In genomic region chr7:132251327-132251659, GRCh38 we compare ENCODE assay signal across 9 cellular contexts.
DNase-seq lines count a peak whose midpoint lies in the region; ATAC-seq, FAIRE-seq and TF ChIP-seq lines count a peak whose summit lies in the region.
"Had no signal": no experiment of that assay in that cellular context is flagged by ENCODE, and none has a peak within 500 bp of the region (broad histone marks: within the 10 kb centered on the region; RNA-seq: fewer than 3 reads in every experiment).

No MANE protein-coding gene starts in this region.

- no peaks in the 10 kb centered on the region for H3K9me3 Mint-ChIP-seq in activated CD4-positive, alpha-beta T cell treated with anti-CD3 and anti-CD28 coated beads for 36 hours (ENCODE audit: low read depth)
- H3K9me3 Mint-ChIP-seq in HFFc6, result no peaks in the 10 kb centered on the region

- CTCF ChIA-PET in A549 (lab: Yijun Ruan, JAX), result interaction anchor here (0.6 to 13.1 kb wide), 30 partner anchors 9 to 1152 kb away, joined by 3 to 170 read pairs (median 3); no protein-coding TSS in a partner anchor
- CTCF ChIA-PET in activated CD4-positive, alpha-beta T cell treated with anti-CD3 and anti-CD28 coated beads for 36 hours (lab: Charles Lee), result no interaction called here

- no peak overlapping the region for H3K18ac ChIP-seq in mesendoderm (ENCODE audit: low read length)

- peaks cover 13% of the 10 kb centered on the region for H3K27me3 Mint-ChIP-seq in activated CD4-positive, alpha-beta T cell treated with anti-CD3 and anti-CD28 coated beads for 36 hours
- peaks cover 21% of the 10 kb centered on the region for H3K27me3 Mint-ChIP-seq in HFFc6 (ENCODE audit: insufficient read depth)

- H2BK120ac ChIP-seq in mesendoderm (ENCODE audit: low read depth, low read length), result no peak overlapping the region

- H3K79me2 ChIP-seq in mesendoderm (ENCODE audit: control insufficient read depth, insufficient read depth, low read length), result no peaks in the 10 kb centered on the region

- H3K27me3 ChIP-seq in mesendoderm (ENCODE audit: insufficient read depth, low read length, poor library complexity), result no peaks in the 10 kb centered on the region

- no peak overlapping the region for H2AK5ac ChIP-seq in mesendoderm (ENCODE audit: low read length)

- H3K27ac Mint-ChIP-seq in activated CD4-positive, alpha-beta T cell treated with anti-CD3 and anti-CD28 coated beads for 36 hours, result no peak overlapping the region
- H3K27ac Mint-ChIP-seq in HFFc6, result no peak overlapping the region
- H3K27ac Mint-ChIP-seq: B cell had no signal

- TF ChIP-seq CTCF in A549 (IDR thresholded peaks at IDR 0.05) (no peak), coronary artery (IDR thresholded peaks at IDR 0.05) (no peak), HFFc6 (IDR thresholded peaks at IDR 0.05) (no peak)

- H3K4me2 ChIP-seq in A549, result peak overlapping the region; percentile 32; the same call in 2 of the 3 replicates
- H3K4me2 ChIP-seq in mesendoderm (ENCODE audit: low read length), result no peak overlapping the region

- POLR2A ChIA-PET in A549 (lab: Yijun Ruan, JAX), result interaction anchor here (1.0 kb wide), 1 partner anchor 135 kb away, joined by 3 read pairs; no protein-coding TSS in a partner anchor
- POLR2A ChIA-PET in activated CD4-positive, alpha-beta T cell treated with anti-CD3 and anti-CD28 coated beads for 36 hours (lab: Charles Lee), result no interaction called here

- H3K4me1 ChIP-seq in A549 (peaks cover 24% of the 10 kb centered on the region), mesendoderm (ENCODE audit: control insufficient read depth, low read depth, low read length) (peaks cover 7% of the 10 kb centered on the region)

- no peak overlapping the region for H3K4ac ChIP-seq in mesendoderm (ENCODE audit: low read depth, low read length)

- H2BK5ac ChIP-seq in mesendoderm (ENCODE audit: low read length), result no peak overlapping the region

- peak; percentile 18 to 30; a peak in 3 of 6 replicates for ATAC-seq in A549
- ATAC-seq in activated CD4-positive, alpha-beta T cell treated with anti-CD3 and anti-CD28 coated beads for 36 hours, result no peak

- H3K79me1 ChIP-seq in mesendoderm (ENCODE audit: low read length), result no peaks in the 10 kb centered on the region

- H3K36me3 Mint-ChIP-seq in activated CD4-positive, alpha-beta T cell treated with anti-CD3 and anti-CD28 coated beads for 36 hours (ENCODE audit: low read depth), result no peaks in the 10 kb centered on the region
- no peaks in the 10 kb centered on the region for H3K36me3 Mint-ChIP-seq in HFFc6 (ENCODE audit: low read depth)

- intact Hi-C loops in activated CD4-positive, alpha-beta T cell treated with anti-CD3 and anti-CD28 coated beads for 36 hours (cut with DNase I, micrococcal nuclease), result no loop called here

- no peaks in the 10 kb centered on the region for H3K36me3 ChIP-seq in mesendoderm (ENCODE audit: control insufficient read depth, insufficient read depth, low read length)

- no peaks in the 10 kb centered on the region for H3K4me1 Mint-ChIP-seq in activated CD4-positive, alpha-beta T cell treated with anti-CD3 and anti-CD28 coated beads for 36 hours
- H3K4me1 Mint-ChIP-seq in HFFc6 (ENCODE audit: low read depth), result no peaks in the 10 kb centered on the region
- H3K4me1 Mint-ChIP-seq: B cell had no signal

- no peak overlapping the region for H3K9ac ChIP-seq in mesendoderm (ENCODE audit: low read length)

- H3K27ac ChIP-seq in A549 (peak overlapping the region; percentile 1 to 22; a peak in 1 of 6 replicates), coronary artery (no peak overlapping the region), mesendoderm (ENCODE audit: low read depth, low read length) (no peak overlapping the region)

- FAIRE-seq in A549 (lab: Jason Lieb, UNC), result no peak

- TF ChIP-seq RAD21 in A549 (conservative IDR thresholded peaks at IDR 0.05 in 1 of 2, IDR thresholded peaks at IDR 0.05 in 1 of 2), result no peak

- no peak overlapping the region for H4K5ac ChIP-seq in mesendoderm (ENCODE audit: low read length)

- H3K9me3 ChIP-seq in A549, result 0 out of 3 replicates have a peak, but pooled peaks cover 3% of the 10 kb centered on the region

- DNase-seq in A549 (ENCODE audit: low read depth in 1 of 2, low spot score in 1 of 2), result peak in 1 of 2 experiments; percentile 17
- DNase-seq in NCI-H2029 (lab: John Stamatoyannopoulos, UW), result peak; percentile 89
- DNase-seq in coronary artery (ENCODE audit: low spot score), result peak; percentile 66
- peak; percentile 22 for DNase-seq in mesendoderm
- DNase-seq in activated CD4-positive, alpha-beta T cell treated with anti-CD3 and anti-CD28 coated beads for 36 hours, result no peak
- DNase-seq in NOMO-1 treated with dmso at 0.1 percent for 144 hours (lab: John Stamatoyannopoulos, UW; ENCODE audit: unreplicated experiment), result no peak
- no peak for DNase-seq in GM19240 (ENCODE audit: insufficient read length, low spot score)
- DNase-seq in HFFc6, result no peak

- H3K56ac ChIP-seq in mesendoderm (ENCODE audit: low read length), result no peak overlapping the region

- no peak overlapping the region for H2BK15ac ChIP-seq in mesendoderm (replicated peaks; ENCODE audit: low read depth)

- H3K4me3 Mint-ChIP-seq in activated CD4-positive, alpha-beta T cell treated with anti-CD3 and anti-CD28 coated beads for 36 hours, result no peak overlapping the region
- no peak overlapping the region for H3K4me3 Mint-ChIP-seq in HFFc6
- H3K4me3 Mint-ChIP-seq: B cell had no signal

- H4K8ac ChIP-seq in mesendoderm (ENCODE audit: low read depth, low read length), result no peak overlapping the region

- H3K4me3 ChIP-seq in A549 (no peak overlapping the region), coronary artery (no peak overlapping the region), mesendoderm (ENCODE audit: low read length) (no peak overlapping the region)

- no peak overlapping the region for H3K23ac ChIP-seq in mesendoderm (ENCODE audit: low read length)

- WGBS in A549 (ENCODE audit: missing lambda C conversion rate), result 35% methylated on average over 3 of the region's 5 CpGs
- WGBS in mesendoderm (ENCODE audit: extremely low coverage, insufficient coverage, low lambda C conversion rate), result no CpG with 5 or more reads among the region's 5 CpGs

- TF ChIP-seq POLR2A in A549 (IDR thresholded peaks at IDR 0.05; ENCODE audit: low read length), result no peak

- TF ChIP-seq EP300 in A549 (IDR thresholded peaks at IDR 0.05), result no peak

TF ChIP-seq in A549, 52 proteins besides CTCF, POLR2A, EP300 and RAD21:
- TF ChIP-seq PHF8 (IDR thresholded peaks at IDR 0.05; ENCODE audit: borderline replicate concordance, low read depth) (no peak), TFCP2L1 (CRISPR knock-in tag; IDR thresholded peaks at IDR 0.05) (no peak), RARB (CRISPR knock-in tag; IDR thresholded peaks at IDR 0.05) (no peak)
- TF ChIP-seq, protein P1, sequence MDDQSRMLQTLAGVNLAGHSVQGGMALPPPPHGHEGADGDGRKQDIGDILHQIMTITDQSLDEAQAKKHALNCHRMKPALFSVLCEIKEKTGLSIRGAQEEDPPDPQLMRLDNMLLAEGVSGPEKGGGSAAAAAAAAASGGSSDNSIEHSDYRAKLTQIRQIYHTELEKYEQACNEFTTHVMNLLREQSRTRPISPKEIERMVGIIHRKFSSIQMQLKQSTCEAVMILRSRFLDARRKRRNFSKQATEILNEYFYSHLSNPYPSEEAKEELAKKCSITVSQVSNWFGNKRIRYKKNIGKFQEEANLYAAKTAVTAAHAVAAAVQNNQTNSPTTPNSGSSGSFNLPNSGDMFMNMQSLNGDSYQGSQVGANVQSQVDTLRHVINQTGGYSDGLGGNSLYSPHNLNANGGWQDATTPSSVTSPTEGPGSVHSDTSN (IDR thresholded peaks at IDR 0.05), result no peak

Comparison
In these comparisons a context has a peak if more than half of its experiments do, and no peak if none do; other contexts are left out.
1. DNase-seq: peak in NCI-H2029 (single experiment), coronary artery (single experiment) and mesendoderm (single experiment); none in activated CD4-positive, alpha-beta T cell treated with anti-CD3 and anti-CD28 coated beads for 36 hours (single experiment), NOMO-1 treated with dmso at 0.1 percent for 144 hours (single experiment), GM19240 (single experiment) and HFFc6 (single experiment).
2. H3K27ac ChIP-seq: peak in A549 (2 of 2); none in coronary artery (0 of 2) and mesendoderm (single experiment).